26 cellular contexts compared by ENCODE assay signal in genomic region chr3:55343486-55344357, GRCh38.
DNase-seq lines count a peak whose midpoint lies in the region; ATAC-seq and TF ChIP-seq lines count a peak whose summit lies in the region.
"Had no signal": no experiment of that assay in that cellular context is flagged by ENCODE, and none has a peak within 500 bp of the region (broad histone marks: within the 10 kb centered on the region; RNA-seq: fewer than 3 reads in every experiment).

No MANE protein-coding gene starts in this region.

- no peaks in the 10 kb centered on the region for H3K36me3 ChIP-seq in HEK293 (ENCODE audit: control insufficient read depth in 2 of 2, insufficient read depth in 1 of 2, low read length in 2 of 2)
- H3K36me3 ChIP-seq in smooth muscle cell (ENCODE audit: low read depth): no peaks in the 10 kb centered on the region
- no peaks in the 10 kb centered on the region for H3K36me3 ChIP-seq in thyroid gland
- H3K36me3 ChIP-seq: gastrocnemius medialis, WERI-Rb-1 had no signal

- H3K4me2 ChIP-seq in smooth muscle cell: no peak overlapping the region

- no peak for ATAC-seq in HG02623 (IDR thresholded peaks at IDR 0.05; ENCODE audit: unreplicated experiment)
- ATAC-seq: activated CD8-positive, alpha-beta memory T cell treated with anti-CD3 and anti-CD28 coated beads, Interleukin-2, amount 10 ng/mL, durations not matched to agents 7 days and 5 days; activated T-cell treated with anti-CD3 and anti-CD28 coated beads, Interleukin-2, amount 50 U/mL, for 72 hours; gastrocnemius medialis; HCT116; stimulated activated effector memory CD8-positive, alpha-beta T cell treated with anti-CD3 and anti-CD28 coated beads, Interleukin-12 subunit alpha, Interleukin-12 subunit beta, amount 100 ng/mL, for 72 hours had no signal

- POLR2A ChIA-PET in HEK293 (lab: Yijun Ruan, JAX): no interaction called here

- intact Hi-C loops in thyroid gland (cut with DNase I): no loop called here

- peaks cover 7% of the 10 kb centered on the region for H3F3A ChIP-seq in smooth muscle cell (ENCODE audit: low read depth)

- no peak for TF ChIP-seq POLR2A in thyroid gland (IDR thresholded peaks at IDR 0.05)

- H3K9ac ChIP-seq in smooth muscle cell (ENCODE audit: low read depth): no peak overlapping the region

- no peaks in the 10 kb centered on the region for H4K20me1 ChIP-seq in smooth muscle cell (ENCODE audit: low read depth)

- TF ChIP-seq CTCF in HEK293 (tag by site-specific recombination; IDR thresholded peaks at IDR 0.05): no peak
- no peak for TF ChIP-seq CTCF in choroid plexus epithelial cell (conservative IDR thresholded peaks at IDR 0.05; ENCODE audit: low read depth, low read length)
- TF ChIP-seq CTCF in smooth muscle cell (IDR thresholded peaks at IDR 0.05; ENCODE audit: borderline replicate concordance, insufficient read depth, poor library complexity, severe bottlenecking): no peak
- no peak for TF ChIP-seq CTCF in thyroid gland (IDR thresholded peaks at IDR 0.05)

- H3K27me3 ChIP-seq in smooth muscle cell (ENCODE audit: low read depth) (no peaks in the 10 kb centered on the region), thyroid gland (no peaks in the 10 kb centered on the region)
- H3K27me3 ChIP-seq: gastrocnemius medialis, testis had no signal

- no peaks in the 10 kb centered on the region for H3K4me1 ChIP-seq in HEK293 (ENCODE audit: control insufficient read depth, insufficient read depth, low read length)
- peaks cover 7% of the 10 kb centered on the region for H3K4me1 ChIP-seq in smooth muscle cell (ENCODE audit: low read depth)
- no peaks in the 10 kb centered on the region for H3K4me1 ChIP-seq in thyroid gland
- H3K4me1 ChIP-seq: gastrocnemius medialis had no signal

- H3K27ac ChIP-seq in HEK293 (ENCODE audit: extremely low read depth, low read depth, low read length) (no peak overlapping the region), smooth muscle cell (ENCODE audit: low read depth) (peak overlapping the region; percentile 21), thyroid gland (no peak overlapping the region)
- H3K27ac ChIP-seq: gastrocnemius medialis, WERI-Rb-1 had no signal

- DNase-seq in choroid plexus epithelial cell (ENCODE audit: low read depth) (peak; percentile 66), kidney tubule cell (ENCODE audit: low spot score) (peak; percentile 71), smooth muscle cell (lab: John Stamatoyannopoulos, UW; ENCODE audit: unreplicated experiment) (no peak), thyroid gland (no peak)
- no peak for DNase-seq in activated effector memory CD4-positive, alpha-beta T cell treated with Interleukin-2 at 50 U/mL for 16 hours
- DNase-seq: activated CD4-positive, alpha-beta T cell treated with anti-CD3 and anti-CD28 coated beads, Interleukin-2, amount 10 ng/mL, durations not matched to agents 7 days and 5 days; activated CD8-positive, alpha-beta memory T cell treated with anti-CD3 and anti-CD28 coated beads, Interleukin-2, amount 10 ng/mL, durations not matched to agents 7 days and 5 days; activated naive CD4-positive, alpha-beta T cell treated with anti-CD3 and anti-CD28 coated beads, Interleukin-2, amount 10 ng/mL, durations not matched to agents 7 days and 5 days; activated T-cell treated with anti-CD3 and anti-CD28 coated beads, Interleukin-2, amount 50 U/mL, for 72 hours; anterior cingulate cortex; effector CD4-positive, alpha-beta T cell; erythroblast; gastrocnemius medialis; kidney; mammary epithelial cell; NCI-H2081; NCI-H226; NCI-H774; retina; stimulated activated CD4-positive, alpha-beta T cell treated with anti-CD3 and anti-CD28 coated beads, Interleukin-2, amount 100 ng/mL, for 48 hours; testis; WERI-Rb-1 had no signal

- no peak overlapping the region for H2AFZ ChIP-seq in smooth muscle cell (ENCODE audit: low read depth)

- H3K79me2 ChIP-seq in smooth muscle cell (ENCODE audit: low read depth): no peaks in the 10 kb centered on the region

- no peaks in the 10 kb centered on the region for H3K9me3 ChIP-seq in HEK293 (ENCODE audit: control insufficient read depth, insufficient read depth, low read depth, low read length)
- no peaks in the 10 kb centered on the region for H3K9me3 ChIP-seq in smooth muscle cell (replicated peaks; ENCODE audit: low read depth)
- H3K9me3 ChIP-seq in thyroid gland: no peaks in the 10 kb centered on the region
- H3K9me3 ChIP-seq: gastrocnemius medialis, testis had no signal

- CTCF ChIA-PET in HEK293 (lab: Yijun Ruan, JAX): no interaction called here

- H3K4me3 ChIP-seq in HEK293 (ENCODE audit: low read depth, low read length) (no peak overlapping the region), choroid plexus epithelial cell (ENCODE audit: low read depth, low read length) (no peak overlapping the region), smooth muscle cell (no peak overlapping the region), thyroid gland (replicated peaks in 1 of 3) (no peak overlapping the region)
- H3K4me3 ChIP-seq: gastrocnemius medialis, testis had no signal

TF ChIP-seq in HEK293, 187 proteins besides CTCF, POLR2A, EP300 and RAD21:
- TF ChIP-seq ZBTB44 (tag by site-specific recombination; IDR thresholded peaks at IDR 0.05) (no peak), GLIS1 (tag by site-specific recombination; IDR thresholded peaks at IDR 0.05) (peak; percentile 87), ZNF398 (tag by site-specific recombination; IDR thresholded peaks at IDR 0.05) (no peak), ZNF223 (tag by site-specific recombination; IDR thresholded peaks at IDR 0.05) (no peak)

Comparison
In these comparisons a context has a peak if more than half of its experiments do, and no peak if none do; other contexts are left out.
1. DNase-seq: peak in choroid plexus epithelial cell (single experiment) and kidney tubule cell (single experiment); none in smooth muscle cell (single experiment), thyroid gland (0 of 2) and activated effector memory CD4-positive, alpha-beta T cell treated with Interleukin-2 at 50 U/mL for 16 hours (single experiment).